8 cellular contexts compared by ENCODE assay signal in the genomic region with DNA sequence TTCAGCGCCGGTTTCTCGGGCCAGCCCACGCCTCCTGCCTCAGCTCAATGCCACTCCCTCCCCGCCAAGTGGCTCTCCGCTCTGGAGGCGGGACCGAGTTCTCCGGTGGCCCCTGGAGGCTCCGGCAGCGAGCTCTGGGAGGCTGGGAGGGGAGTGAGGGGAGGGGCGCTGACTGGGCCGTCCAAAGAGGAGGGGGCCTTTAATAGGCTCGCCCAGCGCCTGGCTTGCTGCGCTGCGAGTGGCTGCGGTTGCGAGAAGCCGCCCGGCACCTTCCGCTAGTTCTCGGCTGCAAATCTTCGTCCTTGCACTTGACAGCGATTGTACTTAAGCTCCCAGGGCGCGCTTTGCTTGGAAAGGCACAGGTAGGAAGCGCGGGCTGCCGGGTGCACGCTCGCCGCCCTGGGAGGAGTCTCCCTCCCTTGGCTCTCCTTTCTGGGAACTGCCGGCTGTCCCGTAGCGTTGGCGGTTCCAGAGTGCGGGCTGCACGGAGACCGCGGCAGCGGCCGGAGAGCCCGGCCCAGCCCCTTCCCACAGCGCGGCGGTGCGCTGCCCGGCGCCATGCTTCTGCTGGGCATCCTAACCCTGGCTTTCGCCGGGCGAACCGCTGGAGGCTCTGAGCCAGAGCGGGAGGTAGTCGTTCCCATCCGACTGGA. TPM values are rescaled to one million over a fixed set of nuclear protein-coding genes. Genes with fewer than 3 reads are reported as not detected.
A peak's percentile ranks its signal among the peaks of the same experiment; 100 is the strongest.
DNase-seq lines count a peak whose midpoint lies in the region; ATAC-seq and TF ChIP-seq lines count a peak whose summit lies in the region.

A gene with protein sequence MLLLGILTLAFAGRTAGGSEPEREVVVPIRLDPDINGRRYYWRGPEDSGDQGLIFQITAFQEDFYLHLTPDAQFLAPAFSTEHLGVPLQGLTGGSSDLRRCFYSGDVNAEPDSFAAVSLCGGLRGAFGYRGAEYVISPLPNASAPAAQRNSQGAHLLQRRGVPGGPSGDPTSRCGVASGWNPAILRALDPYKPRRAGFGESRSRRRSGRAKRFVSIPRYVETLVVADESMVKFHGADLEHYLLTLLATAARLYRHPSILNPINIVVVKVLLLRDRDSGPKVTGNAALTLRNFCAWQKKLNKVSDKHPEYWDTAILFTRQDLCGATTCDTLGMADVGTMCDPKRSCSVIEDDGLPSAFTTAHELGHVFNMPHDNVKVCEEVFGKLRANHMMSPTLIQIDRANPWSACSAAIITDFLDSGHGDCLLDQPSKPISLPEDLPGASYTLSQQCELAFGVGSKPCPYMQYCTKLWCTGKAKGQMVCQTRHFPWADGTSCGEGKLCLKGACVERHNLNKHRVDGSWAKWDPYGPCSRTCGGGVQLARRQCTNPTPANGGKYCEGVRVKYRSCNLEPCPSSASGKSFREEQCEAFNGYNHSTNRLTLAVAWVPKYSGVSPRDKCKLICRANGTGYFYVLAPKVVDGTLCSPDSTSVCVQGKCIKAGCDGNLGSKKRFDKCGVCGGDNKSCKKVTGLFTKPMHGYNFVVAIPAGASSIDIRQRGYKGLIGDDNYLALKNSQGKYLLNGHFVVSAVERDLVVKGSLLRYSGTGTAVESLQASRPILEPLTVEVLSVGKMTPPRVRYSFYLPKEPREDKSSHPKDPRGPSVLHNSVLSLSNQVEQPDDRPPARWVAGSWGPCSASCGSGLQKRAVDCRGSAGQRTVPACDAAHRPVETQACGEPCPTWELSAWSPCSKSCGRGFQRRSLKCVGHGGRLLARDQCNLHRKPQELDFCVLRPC (plus strand): TSS at position 230 of the 653 bp plus-strand sequence. CDS start 329 bp downstream, at position 559.

- intact Hi-C loops in left cardiac atrium (cut with DNase I), result loop anchor here in 1 of 2 donors (5.0 to 10.0 kb wide), 2 partner anchors 286 to 379 kb away; no protein-coding TSS in a partner anchor
- intact Hi-C loops in posterior vena cava (cut with DNase I), result no loop called here

- POLR2A ChIA-PET in activated naive CD8-positive, alpha-beta T cell treated with anti-CD3 and anti-CD28 coated beads, Interleukin-2, amount 10 ng/mL, durations not matched to agents 7 days and 5 days (lab: Charles Lee), result interaction anchor here (1.0 kb wide), 1 partner anchor 18 kb away, joined by 5 read pairs; no protein-coding TSS in a partner anchor

- no peak for DNase-seq in AG09309 (ENCODE audit: low read depth)
- DNase-seq in NCI-H226, result peak; percentile 92
- peak; percentile 65 for DNase-seq in activated naive CD8-positive, alpha-beta T cell treated with anti-CD3 and anti-CD28 coated beads, Interleukin-2, amount 10 ng/mL, durations not matched to agents 7 days and 5 days
- peak; percentile 92 for DNase-seq in left cardiac atrium
- peak; percentile 94 for DNase-seq in posterior vena cava (ENCODE audit: low spot score)

- H3K27me3 Mint-ChIP-seq in activated naive CD8-positive, alpha-beta T cell treated with anti-CD3 and anti-CD28 coated beads, Interleukin-2, amount 10 ng/mL, durations not matched to agents 7 days and 5 days, result peaks cover 72% of the 10 kb centered on the region

- H3K36me3 Mint-ChIP-seq in activated naive CD8-positive, alpha-beta T cell treated with anti-CD3 and anti-CD28 coated beads, Interleukin-2, amount 10 ng/mL, durations not matched to agents 7 days and 5 days, result no peaks in the 10 kb centered on the region

- no peak for TF ChIP-seq CTCF in AG09309 (IDR thresholded peaks at IDR 0.05; ENCODE audit: control insufficient read depth, insufficient read depth, low read depth, low read length, missing control alignments)

- no peak within 1 kb of the TSS for H3K27ac Mint-ChIP-seq in activated naive CD8-positive, alpha-beta T cell treated with anti-CD3 and anti-CD28 coated beads, Interleukin-2, amount 10 ng/mL, durations not matched to agents 7 days and 5 days

- H3K4me3 Mint-ChIP-seq in activated naive CD8-positive, alpha-beta T cell treated with anti-CD3 and anti-CD28 coated beads, Interleukin-2, amount 10 ng/mL, durations not matched to agents 7 days and 5 days, result peak within 1 kb of the TSS; percentile 76

- ATAC-seq in GM21526 (IDR thresholded peaks at IDR 0.05; ENCODE audit: low FRiP score, unreplicated experiment), result peak; percentile 77
- peak; percentile 82 for ATAC-seq in activated naive CD8-positive, alpha-beta T cell treated with anti-CD3 and anti-CD28 coated beads, Interleukin-2, amount 10 ng/mL, durations not matched to agents 7 days and 5 days (ENCODE audit: low read depth)
- peak; percentile 83 to 86 for ATAC-seq in left cardiac atrium
- ATAC-seq in HG03460 (IDR thresholded peaks at IDR 0.05; ENCODE audit: unreplicated experiment), result no peak
- no peak for ATAC-seq in HG02588 (IDR thresholded peaks at IDR 0.05; ENCODE audit: unreplicated experiment)

- peaks cover 12% of the 10 kb centered on the region for H3K4me1 Mint-ChIP-seq in activated naive CD8-positive, alpha-beta T cell treated with anti-CD3 and anti-CD28 coated beads, Interleukin-2, amount 10 ng/mL, durations not matched to agents 7 days and 5 days

- peak within 1 kb of the TSS; percentile 57 for H3K4me3 ChIP-seq in AG09309 (ENCODE audit: control insufficient read depth, low read depth, low read length)

- H3K9me3 Mint-ChIP-seq in activated naive CD8-positive, alpha-beta T cell treated with anti-CD3 and anti-CD28 coated beads, Interleukin-2, amount 10 ng/mL, durations not matched to agents 7 days and 5 days, result no peaks in the 10 kb centered on the region

RNA-seq across cellular contexts. Expression of the gene that starts here (rescaled TPM):
- under 1 TPM; 0.08 to 0.11 TPM for total RNA-seq in activated naive CD8-positive, alpha-beta T cell treated with anti-CD3 and anti-CD28 coated beads, Interleukin-2, amount 10 ng/mL, durations not matched to agents 7 days and 5 days
- total RNA-seq in left cardiac atrium (10 to 100 TPM; 29.8 to 32.0 TPM), posterior vena cava (10 to 100 TPM in 1 of 2 donors, 1 to 10 TPM in 1; 6.3 to 20.7 TPM)

Comparison
In these comparisons a context has a peak if more than half of its experiments do, and no peak if none do; other contexts are left out.
1. RNA of the gene that starts here (total RNA-seq): 29.8 to 32.0 TPM in left cardiac atrium and 6.3 to 20.7 TPM in posterior vena cava; 0.08 to 0.11 TPM in activated naive CD8-positive, alpha-beta T cell treated with anti-CD3 and anti-CD28 coated beads, Interleukin-2, amount 10 ng/mL, durations not matched to agents 7 days and 5 days; every median in the first group is over 4 times any median in the second.
2. Peak in DNase-seq and ATAC-seq in activated naive CD8-positive, alpha-beta T cell treated with anti-CD3 and anti-CD28 coated beads, Interleukin-2, amount 10 ng/mL, durations not matched to agents 7 days and 5 days; RNA of the gene not detected or under 1 TPM.
3. ATAC-seq: peak in GM21526 (single experiment) and left cardiac atrium (2 of 2); none in HG03460 (single experiment) and HG02588 (single experiment).